In the genomic region with DNA sequence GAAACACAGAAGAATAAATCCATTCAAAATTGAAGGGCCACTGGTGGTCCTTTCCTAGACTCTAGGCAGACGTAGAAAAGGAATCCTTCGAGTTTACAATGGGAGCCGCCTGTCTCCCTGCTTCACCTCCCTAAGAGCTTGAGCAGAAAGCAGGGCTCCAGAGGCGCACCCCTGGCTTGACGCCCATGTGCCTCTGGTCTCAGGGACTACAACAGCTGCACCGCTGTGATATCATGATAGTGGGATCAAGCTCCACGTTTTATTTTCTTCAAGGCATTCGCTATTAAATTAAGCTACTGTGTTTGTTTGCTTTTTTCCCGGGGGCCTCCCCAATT, we compare ENCODE assay signal across 8 cellular contexts. TPM values are rescaled to one million over a fixed set of nuclear protein-coding genes. Genes with fewer than 3 reads are reported as not detected.
DNase-seq lines count a peak whose midpoint lies in the region; ATAC-seq and TF ChIP-seq lines count a peak whose summit lies in the region.

No MANE protein-coding gene starts in this region.

- H3K9me3 ChIP-seq in esophagus squamous epithelium (no peaks in the 10 kb centered on the region), psoas muscle (no peaks in the 10 kb centered on the region)

- TF ChIP-seq CTCF in esophagus squamous epithelium (IDR thresholded peaks at IDR 0.05), result no peak
- TF ChIP-seq CTCF in psoas muscle (IDR thresholded peaks at IDR 0.05), result no peak

- WGBS in esophagus squamous epithelium, 2 donors, result 4 to 10% methylated on average over 9 of the region's 9 CpGs
- 7 to 9% (median 8%) methylated on average over 9 of the region's 9 CpGs for WGBS in psoas muscle, 3 donors

- H3K4me1 ChIP-seq in esophagus squamous epithelium (peaks cover 6 to 58% (median 20%) of the 10 kb centered on the region in 3 donors), psoas muscle (peaks cover 19% of the 10 kb centered on the region)

- intact Hi-C loops in esophagus squamous epithelium (cut with DNase I) (loop anchor here (5.0 to 10.0 kb wide), 2 partner anchors 50 to 112 kb away; a partner anchor contains a TSS), psoas muscle (cut with DNase I) (loop anchor here (5.0 to 10.0 kb wide), 3 partner anchors 112 to 212 kb away; a partner anchor contains a TSS)

- DNase-seq in RKO (ENCODE audit: low spot score) (peak; percentile 36), esophagus squamous epithelium (lab: John Stamatoyannopoulos, UW) (no peak), psoas muscle (no peak), NCI-H128 (lab: John Stamatoyannopoulos, UW; ENCODE audit: unreplicated experiment) (no peak), D341Med (ENCODE audit: low spot score) (no peak)

- no peak for ATAC-seq in psoas muscle
- ATAC-seq in GM21367 (IDR thresholded peaks at IDR 0.05; ENCODE audit: unreplicated experiment), result no peak
- no peak for ATAC-seq in GM18519 (IDR thresholded peaks at IDR 0.05; ENCODE audit: low FRiP score, unreplicated experiment)

- no peak for TF ChIP-seq POLR2A in esophagus squamous epithelium (IDR thresholded peaks at IDR 0.05)

- H3K4me3 ChIP-seq in GM08714 (ENCODE audit: low read length), result peak overlapping the region; percentile 96
- H3K4me3 ChIP-seq in esophagus squamous epithelium, result peak overlapping the region; percentile 81 to 94 (median 90)
- peak overlapping the region; percentile 88 for H3K4me3 ChIP-seq in psoas muscle

- peak overlapping the region; percentile 97 to 99 (median 98) for H3K27ac ChIP-seq in esophagus squamous epithelium
- peak overlapping the region; percentile 93 for H3K27ac ChIP-seq in psoas muscle

- no peaks in the 10 kb centered on the region for H3K27me3 ChIP-seq in esophagus squamous epithelium
- no peaks in the 10 kb centered on the region for H3K27me3 ChIP-seq in psoas muscle (ENCODE audit: insufficient read depth in 3 of 3, low read length in 2 of 3)

- H3K36me3 ChIP-seq in esophagus squamous epithelium (peaks cover 28 to 61% (median 38%) of the 10 kb centered on the region in 3 donors), psoas muscle (ENCODE audit: insufficient read depth in 1 of 2, low read depth in 1 of 2) (peaks cover 5 to 56% of the 10 kb centered on the region in 2 donors)

RNA-seq across cellular contexts. Expression of a gene that starts 0.4 kb away (rescaled TPM):
- total RNA-seq in esophagus squamous epithelium (10 to 100 TPM; 40.9 to 60.2 (median 52.1) TPM), psoas muscle (10 to 100 TPM; 26.6 to 32.1 (median 28.1) TPM)
- polyA plus RNA-seq in psoas muscle, result 100 to 1,000 TPM in 1 of 3 donors, 10 to 100 TPM in 2; 52.2 to 109 (median 73.6) TPM

RNA-seq across cellular contexts. Expression of a gene that starts 0.8 kb away (rescaled TPM):
- total RNA-seq in esophagus squamous epithelium (10 to 100 TPM; 19.9 to 26.0 (median 21.1) TPM), psoas muscle (10 to 100 TPM in 2 of 4 donors, 1 to 10 TPM in 2; 3.4 to 12.5 (median 10.2) TPM)
- polyA plus RNA-seq in psoas muscle, result 10 to 100 TPM; 11.3 to 36.0 (median 13.4) TPM

RNA-seq across cellular contexts. Expression of a gene that starts 13.5 kb away (rescaled TPM):
- 1 to 10 TPM; 2.3 to 5.0 (median 3.7) TPM for total RNA-seq in esophagus squamous epithelium
- 1 to 10 TPM; 2.1 to 3.4 (median 2.7) TPM for total RNA-seq in psoas muscle
- polyA plus RNA-seq in psoas muscle, result 1 to 10 TPM; 3.7 to 4.3 (median 4.0) TPM

RNA-seq across cellular contexts. Expression of a gene that starts 42.3 kb away (rescaled TPM):
- total RNA-seq in esophagus squamous epithelium, result under 1 TPM in 3 of 4 donors, not detected in 1; 0.19 to 0.49 (median 0.31) TPM
- total RNA-seq in psoas muscle, result not detected
- polyA plus RNA-seq in psoas muscle, result under 1 TPM in 1 of 3 donors, not detected in 2; 0.05 TPM

RNA-seq across cellular contexts. Expression of a gene that starts 52.2 kb away (rescaled TPM):
- total RNA-seq in esophagus squamous epithelium (10 to 100 TPM in 2 of 4 donors, 1 to 10 TPM in 2; 6.3 to 13.4 (median 9.9) TPM), psoas muscle (10 to 100 TPM; 13.3 to 18.8 (median 14.0) TPM)
- polyA plus RNA-seq in psoas muscle, result 10 to 100 TPM in 1 of 3 donors, 1 to 10 TPM in 2; 3.1 to 20.2 (median 6.0) TPM
